2 cellular contexts compared by ENCODE assay signal in the genomic region with DNA sequence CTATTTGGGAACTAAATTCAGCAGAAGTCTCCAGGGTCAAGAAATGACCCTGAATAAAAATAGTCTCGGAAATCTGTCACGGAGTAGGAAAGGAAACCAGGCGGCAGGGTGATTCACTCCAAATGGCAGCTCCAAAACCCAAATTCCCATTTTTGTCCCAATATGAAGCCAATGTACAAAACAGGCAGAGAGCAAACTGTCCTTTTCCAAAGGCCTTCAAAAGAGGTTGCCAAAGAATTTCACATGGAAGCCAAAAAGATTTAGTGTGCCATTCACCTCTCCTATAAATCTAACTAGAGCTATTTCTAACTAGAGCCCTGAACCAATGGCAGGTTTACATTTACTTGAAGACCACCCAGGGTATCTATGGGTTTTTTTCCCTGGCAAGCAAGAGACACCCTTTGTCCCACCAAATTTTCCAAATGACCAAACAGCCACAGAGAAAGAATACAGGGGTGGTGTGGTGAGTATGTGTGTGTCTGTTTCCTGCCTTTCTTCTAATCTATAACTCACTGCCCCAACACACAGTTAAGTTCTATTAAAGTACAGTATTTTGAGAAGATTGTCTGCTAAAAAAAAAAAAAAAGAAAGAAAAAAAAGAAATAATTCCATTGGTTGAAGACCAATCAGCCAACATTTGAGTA.
TF ChIP-seq lines count a peak whose summit lies in the region.

No MANE protein-coding gene starts in this region.

TF ChIP-seq in liver, 16 proteins besides CTCF, POLR2A, EP300 and RAD21:
- TF ChIP-seq TAF1 (conservative IDR thresholded peaks at IDR 0.05) (no peak), JUND (IDR thresholded peaks at IDR 0.05) (peak in 1 of 2 donors; percentile 25), NR2F2 (IDR thresholded peaks at IDR 0.05) (peak; percentile 81), SP1 (IDR thresholded peaks at IDR 0.05) (peak; percentile 29), YY1 (IDR thresholded peaks at IDR 0.05) (no peak), RXRA (IDR thresholded peaks at IDR 0.05) (peak in 1 of 2 donors; percentile 5)
- TF ChIP-seq, protein P1, sequence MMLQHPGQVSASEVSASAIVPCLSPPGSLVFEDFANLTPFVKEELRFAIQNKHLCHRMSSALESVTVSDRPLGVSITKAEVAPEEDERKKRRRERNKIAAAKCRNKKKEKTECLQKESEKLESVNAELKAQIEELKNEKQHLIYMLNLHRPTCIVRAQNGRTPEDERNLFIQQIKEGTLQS (IDR thresholded peaks at IDR 0.05): no peak

TF ChIP-seq in HepG2, 621 proteins besides CTCF, POLR2A, EP300 and RAD21:
- TF ChIP-seq, protein P2, sequence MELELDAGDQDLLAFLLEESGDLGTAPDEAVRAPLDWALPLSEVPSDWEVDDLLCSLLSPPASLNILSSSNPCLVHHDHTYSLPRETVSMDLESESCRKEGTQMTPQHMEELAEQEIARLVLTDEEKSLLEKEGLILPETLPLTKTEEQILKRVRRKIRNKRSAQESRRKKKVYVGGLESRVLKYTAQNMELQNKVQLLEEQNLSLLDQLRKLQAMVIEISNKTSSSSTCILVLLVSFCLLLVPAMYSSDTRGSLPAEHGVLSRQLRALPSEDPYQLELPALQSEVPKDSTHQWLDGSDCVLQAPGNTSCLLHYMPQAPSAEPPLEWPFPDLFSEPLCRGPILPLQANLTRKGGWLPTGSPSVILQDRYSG (CRISPR knock-in tag; IDR thresholded peaks at IDR 0.05): no peak
- TF ChIP-seq AHR (CRISPR knock-in tag; IDR thresholded peaks at IDR 0.05): no peak
- no peak for TF ChIP-seq PPARG (CRISPR knock-in tag; conservative IDR thresholded peaks at IDR 0.05)
- no peak for TF ChIP-seq TP53 (CRISPR knock-in tag; conservative IDR thresholded peaks at IDR 0.05)
- TF ChIP-seq GATA4 (IDR thresholded peaks at IDR 0.05; ENCODE audit: borderline replicate concordance, low read depth): no peak
- no peak for TF ChIP-seq IKZF4 (CRISPR knock-in tag; IDR thresholded peaks at IDR 0.05; ENCODE audit: borderline replicate concordance, low read depth, not compliant biosample characterization)
- TF ChIP-seq, protein P3, sequence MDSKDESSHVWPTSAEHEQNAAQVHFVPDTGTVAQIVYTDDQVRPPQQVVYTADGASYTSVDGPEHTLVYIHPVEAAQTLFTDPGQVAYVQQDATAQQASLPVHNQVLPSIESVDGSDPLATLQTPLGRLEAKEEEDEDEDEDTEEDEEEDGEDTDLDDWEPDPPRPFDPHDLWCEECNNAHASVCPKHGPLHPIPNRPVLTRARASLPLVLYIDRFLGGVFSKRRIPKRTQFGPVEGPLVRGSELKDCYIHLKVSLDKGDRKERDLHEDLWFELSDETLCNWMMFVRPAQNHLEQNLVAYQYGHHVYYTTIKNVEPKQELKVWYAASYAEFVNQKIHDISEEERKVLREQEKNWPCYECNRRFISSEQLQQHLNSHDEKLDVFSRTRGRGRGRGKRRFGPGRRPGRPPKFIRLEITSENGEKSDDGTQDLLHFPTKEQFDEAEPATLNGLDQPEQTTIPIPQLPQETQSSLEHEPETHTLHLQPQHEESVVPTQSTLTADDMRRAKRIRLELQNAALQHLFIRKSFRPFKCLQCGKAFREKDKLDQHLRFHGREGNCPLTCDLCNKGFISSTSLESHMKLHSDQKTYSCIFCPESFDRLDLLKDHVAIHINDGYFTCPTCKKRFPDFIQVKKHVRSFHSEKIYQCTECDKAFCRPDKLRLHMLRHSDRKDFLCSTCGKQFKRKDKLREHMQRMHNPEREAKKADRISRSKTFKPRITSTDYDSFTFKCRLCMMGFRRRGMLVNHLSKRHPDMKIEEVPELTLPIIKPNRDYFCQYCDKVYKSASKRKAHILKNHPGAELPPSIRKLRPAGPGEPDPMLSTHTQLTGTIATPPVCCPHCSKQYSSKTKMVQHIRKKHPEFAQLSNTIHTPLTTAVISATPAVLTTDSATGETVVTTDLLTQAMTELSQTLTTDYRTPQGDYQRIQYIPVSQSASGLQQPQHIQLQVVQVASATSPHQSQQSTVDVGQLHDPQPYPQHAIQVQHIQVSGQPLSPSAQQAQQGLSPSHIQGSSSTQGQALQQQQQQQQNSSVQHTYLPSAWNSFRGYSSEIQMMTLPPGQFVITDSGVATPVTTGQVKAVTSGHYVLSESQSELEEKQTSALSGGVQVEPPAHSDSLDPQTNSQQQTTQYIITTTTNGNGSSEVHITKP (CRISPR knock-in tag; IDR thresholded peaks at IDR 0.05; ENCODE audit: low read depth): no peak
- no peak for TF ChIP-seq MLLT10 (CRISPR knock-in tag; IDR thresholded peaks at IDR 0.05)
- TF ChIP-seq, protein P4, sequence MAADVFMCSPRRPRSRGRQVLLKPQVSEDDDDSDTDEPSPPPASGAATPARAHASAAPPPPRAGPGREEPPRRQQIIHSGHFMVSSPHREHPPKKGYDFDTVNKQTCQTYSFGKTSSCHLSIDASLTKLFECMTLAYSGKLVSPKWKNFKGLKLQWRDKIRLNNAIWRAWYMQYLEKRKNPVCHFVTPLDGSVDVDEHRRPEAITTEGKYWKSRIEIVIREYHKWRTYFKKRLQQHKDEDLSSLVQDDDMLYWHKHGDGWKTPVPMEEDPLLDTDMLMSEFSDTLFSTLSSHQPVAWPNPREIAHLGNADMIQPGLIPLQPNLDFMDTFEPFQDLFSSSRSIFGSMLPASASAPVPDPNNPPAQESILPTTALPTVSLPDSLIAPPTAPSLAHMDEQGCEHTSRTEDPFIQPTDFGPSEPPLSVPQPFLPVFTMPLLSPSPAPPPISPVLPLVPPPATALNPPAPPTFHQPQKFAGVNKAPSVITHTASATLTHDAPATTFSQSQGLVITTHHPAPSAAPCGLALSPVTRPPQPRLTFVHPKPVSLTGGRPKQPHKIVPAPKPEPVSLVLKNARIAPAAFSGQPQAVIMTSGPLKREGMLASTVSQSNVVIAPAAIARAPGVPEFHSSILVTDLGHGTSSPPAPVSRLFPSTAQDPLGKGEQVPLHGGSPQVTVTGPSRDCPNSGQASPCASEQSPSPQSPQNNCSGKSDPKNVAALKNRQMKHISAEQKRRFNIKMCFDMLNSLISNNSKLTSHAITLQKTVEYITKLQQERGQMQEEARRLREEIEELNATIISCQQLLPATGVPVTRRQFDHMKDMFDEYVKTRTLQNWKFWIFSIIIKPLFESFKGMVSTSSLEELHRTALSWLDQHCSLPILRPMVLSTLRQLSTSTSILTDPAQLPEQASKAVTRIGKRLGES (CRISPR knock-in tag; IDR thresholded peaks at IDR 0.05; ENCODE audit: borderline replicate concordance): no peak
- TF ChIP-seq, protein P5, sequence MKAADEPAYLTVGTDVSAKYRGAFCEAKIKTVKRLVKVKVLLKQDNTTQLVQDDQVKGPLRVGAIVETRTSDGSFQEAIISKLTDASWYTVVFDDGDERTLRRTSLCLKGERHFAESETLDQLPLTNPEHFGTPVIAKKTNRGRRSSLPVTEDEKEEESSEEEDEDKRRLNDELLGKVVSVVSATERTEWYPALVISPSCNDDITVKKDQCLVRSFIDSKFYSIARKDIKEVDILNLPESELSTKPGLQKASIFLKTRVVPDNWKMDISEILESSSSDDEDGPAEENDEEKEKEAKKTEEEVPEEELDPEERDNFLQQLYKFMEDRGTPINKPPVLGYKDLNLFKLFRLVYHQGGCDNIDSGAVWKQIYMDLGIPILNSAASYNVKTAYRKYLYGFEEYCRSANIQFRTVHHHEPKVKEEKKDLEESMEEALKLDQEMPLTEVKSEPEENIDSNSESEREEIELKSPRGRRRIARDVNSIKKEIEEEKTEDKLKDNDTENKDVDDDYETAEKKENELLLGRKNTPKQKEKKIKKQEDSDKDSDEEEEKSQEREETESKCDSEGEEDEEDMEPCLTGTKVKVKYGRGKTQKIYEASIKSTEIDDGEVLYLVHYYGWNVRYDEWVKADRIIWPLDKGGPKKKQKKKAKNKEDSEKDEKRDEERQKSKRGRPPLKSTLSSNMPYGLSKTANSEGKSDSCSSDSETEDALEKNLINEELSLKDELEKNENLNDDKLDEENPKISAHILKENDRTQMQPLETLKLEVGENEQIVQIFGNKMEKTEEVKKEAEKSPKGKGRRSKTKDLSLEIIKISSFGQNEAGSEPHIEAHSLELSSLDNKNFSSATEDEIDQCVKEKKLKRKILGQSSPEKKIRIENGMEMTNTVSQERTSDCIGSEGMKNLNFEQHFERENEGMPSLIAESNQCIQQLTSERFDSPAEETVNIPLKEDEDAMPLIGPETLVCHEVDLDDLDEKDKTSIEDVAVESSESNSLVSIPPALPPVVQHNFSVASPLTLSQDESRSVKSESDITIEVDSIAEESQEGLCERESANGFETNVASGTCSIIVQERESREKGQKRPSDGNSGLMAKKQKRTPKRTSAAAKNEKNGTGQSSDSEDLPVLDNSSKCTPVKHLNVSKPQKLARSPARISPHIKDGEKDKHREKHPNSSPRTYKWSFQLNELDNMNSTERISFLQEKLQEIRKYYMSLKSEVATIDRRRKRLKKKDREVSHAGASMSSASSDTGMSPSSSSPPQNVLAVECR (CRISPR knock-in tag; IDR thresholded peaks at IDR 0.05; ENCODE audit: borderline replicate concordance): no peak
TF ChIP-seq in HepG2: peak in this region for 0.
